ENCODE assay signal across 13 cellular contexts in the genomic region with DNA sequence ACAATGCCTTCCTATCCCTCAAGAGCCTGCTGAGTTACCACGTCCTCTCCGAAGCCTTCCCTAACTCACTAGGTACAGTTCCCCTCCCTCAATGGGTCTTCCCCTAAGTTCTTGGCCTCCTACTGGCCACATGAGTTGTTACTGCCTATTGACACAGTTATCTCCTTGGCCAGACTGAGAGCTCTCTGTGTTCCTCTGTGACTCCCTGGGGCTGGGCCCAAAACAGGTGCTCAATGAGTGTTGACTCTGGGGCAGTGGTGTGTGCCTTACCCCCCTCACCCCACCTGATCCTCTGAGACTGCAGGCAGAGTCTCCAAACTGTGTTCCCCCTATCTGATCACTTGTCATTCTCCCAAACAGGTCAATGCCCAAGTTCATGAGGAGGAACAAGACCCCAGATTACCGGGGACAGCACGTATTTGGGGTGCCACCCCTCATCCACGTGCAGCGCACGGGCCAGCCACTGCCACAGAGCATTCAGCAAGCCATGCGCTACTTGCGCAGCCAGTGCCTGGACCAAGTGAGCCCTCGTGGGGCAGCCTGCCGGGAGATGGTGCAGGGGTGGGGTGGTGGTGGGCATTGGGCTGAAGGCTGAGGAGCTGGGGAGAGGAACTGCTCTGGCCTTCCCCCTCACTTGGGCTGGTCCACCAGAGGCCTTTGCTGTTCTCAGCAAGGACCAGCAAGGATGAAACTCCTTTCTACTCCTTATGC.
DNase-seq lines count a peak whose midpoint lies in the region; ATAC-seq and TF ChIP-seq lines count a peak whose summit lies in the region.
"Had no signal": no experiment of that assay in that cellular context is flagged by ENCODE, and none has a peak within 500 bp of the region (broad histone marks: within the 10 kb centered on the region; RNA-seq: fewer than 3 reads in every experiment).

No MANE protein-coding gene starts in this region.

- no peaks in the 10 kb centered on the region for H3K4me1 Mint-ChIP-seq in activated CD4-positive, alpha-beta memory T cell treated with anti-CD3 and anti-CD28 coated beads for 36 hours (ENCODE audit: low read depth)

- CTCF ChIA-PET in activated CD4-positive, alpha-beta memory T cell treated with anti-CD3 and anti-CD28 coated beads for 36 hours (lab: Charles Lee) = no interaction called here

- H3K9me3 ChIP-seq in right atrium auricular region = no peaks in the 10 kb centered on the region
- H3K9me3 ChIP-seq: psoas muscle had no signal

- no peaks in the 10 kb centered on the region for H3K9me3 Mint-ChIP-seq in activated CD4-positive, alpha-beta memory T cell treated with anti-CD3 and anti-CD28 coated beads for 36 hours
- H3K9me3 Mint-ChIP-seq: activated T-cell treated with anti-CD3 and anti-CD28 coated beads, Interleukin-2, amount 50 U/mL, for 72 hours; T-helper 1 cell treated with Interleukin-12 subunit alpha and Interleukin-12 subunit beta and Interleukin-4 antibody, amounts not matched to agents 30 μg/mL and 1 μg/mL, for 36 hours had no signal

- POLR2A ChIA-PET in activated CD4-positive, alpha-beta memory T cell treated with anti-CD3 and anti-CD28 coated beads for 36 hours (lab: Charles Lee) = no interaction called here

- H3K4me3 Mint-ChIP-seq in activated CD4-positive, alpha-beta memory T cell treated with anti-CD3 and anti-CD28 coated beads for 36 hours = no peak overlapping the region
- H3K4me3 Mint-ChIP-seq: activated T-cell treated with anti-CD3 and anti-CD28 coated beads, Interleukin-2, amount 50 U/mL, for 72 hours; T-helper 1 cell treated with Interleukin-12 subunit alpha and Interleukin-12 subunit beta and Interleukin-4 antibody, amounts not matched to agents 30 μg/mL and 1 μg/mL, for 36 hours had no signal

- no peak overlapping the region for H3K27ac ChIP-seq in right atrium auricular region
- no peak overlapping the region for H3K27ac ChIP-seq in VCaP
- H3K27ac ChIP-seq: psoas muscle had no signal

- H3K36me3 Mint-ChIP-seq in activated CD4-positive, alpha-beta memory T cell treated with anti-CD3 and anti-CD28 coated beads for 36 hours = no peaks in the 10 kb centered on the region

- ATAC-seq in Right ventricle myocardium inferior = peak; percentile 54
- ATAC-seq in left ventricle myocardium superior = peak; percentile 80
- no peak for ATAC-seq in HG03571 (IDR thresholded peaks at IDR 0.05; ENCODE audit: unreplicated experiment)
- ATAC-seq: activated T-cell treated with anti-CD3 and anti-CD28 coated beads, Interleukin-2, amount 50 U/mL, for 72 hours had no signal

- TF ChIP-seq CTCF in right atrium auricular region (IDR thresholded peaks at IDR 0.05) (peak in 1 of 2 donors; percentile 23), VCaP (conservative IDR thresholded peaks at IDR 0.05) (peak; percentile 23; the same call in 1 of the 2 replicates)

- DNase-seq in Right ventricle myocardium inferior (ENCODE audit: missing footprints) = no peak
- no peak for DNase-seq in right atrium auricular region (ENCODE audit: low spot score)
- no peak for DNase-seq in left ventricle myocardium superior
- DNase-seq in activated CD4-positive, alpha-beta memory T cell treated with anti-CD3 and anti-CD28 coated beads for 36 hours = no peak
- no peak for DNase-seq in NCI-H187 (lab: John Stamatoyannopoulos, UW)
- no peak for DNase-seq in stimulated activated CD4-positive, alpha-beta T cell treated with anti-CD3 and anti-CD28 coated beads, Interleukin-1b, Interleukin-23, amount 100 ng/mL, for 48 hours
- DNase-seq: activated T-cell treated with anti-CD3 and anti-CD28 coated beads, Interleukin-2, amount 50 U/mL, for 72 hours; kidney; NCI-H2171 had no signal

- no peaks in the 10 kb centered on the region for H3K27me3 ChIP-seq in right atrium auricular region

- intact Hi-C loops in Right ventricle myocardium inferior (cut with DNase I) (loop anchor here (10.0 kb wide), 1 partner anchor 525 kb away; no protein-coding TSS in a partner anchor), left ventricle myocardium superior (cut with micrococcal nuclease) (loop anchor here (10.0 kb wide), 1 partner anchor 215 kb away; no protein-coding TSS in a partner anchor)
- intact Hi-C loops in activated CD4-positive, alpha-beta memory T cell treated with anti-CD3 and anti-CD28 coated beads for 36 hours (cut with micrococcal nuclease) = no loop called here

- H3K4me1 ChIP-seq in right atrium auricular region = no peaks in the 10 kb centered on the region
- H3K4me1 ChIP-seq: psoas muscle had no signal

- no peak overlapping the region for H3K27ac Mint-ChIP-seq in activated CD4-positive, alpha-beta memory T cell treated with anti-CD3 and anti-CD28 coated beads for 36 hours
- H3K27ac Mint-ChIP-seq: activated T-cell treated with anti-CD3 and anti-CD28 coated beads, Interleukin-2, amount 50 U/mL, for 72 hours; T-helper 1 cell treated with Interleukin-12 subunit alpha and Interleukin-12 subunit beta and Interleukin-4 antibody, amounts not matched to agents 30 μg/mL and 1 μg/mL, for 36 hours had no signal

- no peaks in the 10 kb centered on the region for H3K27me3 Mint-ChIP-seq in activated CD4-positive, alpha-beta memory T cell treated with anti-CD3 and anti-CD28 coated beads for 36 hours

- H3K36me3 ChIP-seq in right atrium auricular region = peaks cover 15% of the 10 kb centered on the region

- no peak overlapping the region for H3K4me3 ChIP-seq in right atrium auricular region
- H3K4me3 ChIP-seq: psoas muscle had no signal
